In genomic region chr11:109869536-109869935, GRCh38 we compare ENCODE assay signal across 16 cellular contexts.
DNase-seq lines count a peak whose midpoint lies in the region.
"Had no signal": no experiment of that assay in that cellular context is flagged by ENCODE, and none has a peak within 500 bp of the region (broad histone marks: within the 10 kb centered on the region; RNA-seq: fewer than 3 reads in every experiment).

No MANE protein-coding gene starts in this region.

- no peak overlapping the region for H4K8ac ChIP-seq in trophoblast cell (ENCODE audit: low read depth, low read length)

- H3K9ac ChIP-seq in trophoblast cell (ENCODE audit: low read length), result no peak overlapping the region

- H4K12ac ChIP-seq in trophoblast cell (ENCODE audit: low read depth, low read length), result no peak overlapping the region

- H3K18ac ChIP-seq in trophoblast cell (ENCODE audit: low read length), result no peak overlapping the region

- WGBS in trophoblast cell (ENCODE audit: extremely low coverage, insufficient coverage, insufficient read length), result no CpG with 5 or more reads among the region's 2 CpGs

- peaks cover 10 to 16% of the 10 kb centered on the region in 2 experiments for H3K4me1 ChIP-seq in trophoblast cell (ENCODE audit: control insufficient read depth in 1 of 2, insufficient read depth in 2 of 2, low read length in 2 of 2)
- H3K4me1 ChIP-seq: HAP-1 had no signal

- H3K4me3 ChIP-seq in trophoblast cell (ENCODE audit: low read depth, low read length), result no peak overlapping the region
- H3K4me3 ChIP-seq: HAP-1 had no signal

- H3K4me2 ChIP-seq in trophoblast cell (ENCODE audit: low read length), result no peak overlapping the region

- peaks cover 33% of the 10 kb centered on the region for H3K79me1 ChIP-seq in trophoblast cell (ENCODE audit: low read length)

- H2BK12ac ChIP-seq in trophoblast cell (ENCODE audit: low read length), result no peak overlapping the region

- H2BK5ac ChIP-seq in trophoblast cell (ENCODE audit: low read depth, low read length, poor library complexity), result no peak overlapping the region

- H2AFZ ChIP-seq in trophoblast cell (ENCODE audit: insufficient read depth, low read length, poor library complexity), result no peak overlapping the region

- H3K14ac ChIP-seq in trophoblast cell (ENCODE audit: low read length), result no peak overlapping the region

- no peak overlapping the region for H3K23ac ChIP-seq in trophoblast cell (ENCODE audit: low read length)

- no peak overlapping the region for H2AK5ac ChIP-seq in trophoblast cell (ENCODE audit: low read length)

- H3K9me3 ChIP-seq in trophoblast cell (ENCODE audit: insufficient read depth, low read depth, low read length), result peaks cover 1% of the 10 kb centered on the region
- H3K9me3 ChIP-seq: HAP-1 had no signal

- H4K91ac ChIP-seq in trophoblast cell (ENCODE audit: low read depth, low read length), result peak overlapping the region; percentile 48

- peaks cover 2% of the 10 kb centered on the region for H3K79me2 ChIP-seq in trophoblast cell (ENCODE audit: control insufficient read depth, insufficient read depth, low read length, poor library complexity)

- peak overlapping the region; percentile 55 for H2BK120ac ChIP-seq in trophoblast cell (ENCODE audit: insufficient read depth, low read length, poor library complexity)

- no peak overlapping the region for H3K4ac ChIP-seq in trophoblast cell (ENCODE audit: low read depth, low read length)

- H3K36me3 ChIP-seq in trophoblast cell (ENCODE audit: control insufficient read depth in 1 of 2, insufficient read depth in 2 of 2, low read length in 2 of 2), result no peaks in the 10 kb centered on the region
- H3K36me3 ChIP-seq: HAP-1 had no signal

- peak; percentile 3 for DNase-seq in SK-N-DZ (ENCODE audit: low spot score)
- DNase-seq in foreskin melanocyte, result peak; percentile 82
- DNase-seq in trophoblast cell, result no peak
- DNase-seq in NCI-H1105 (lab: John Stamatoyannopoulos, UW), result no peak
- no peak for DNase-seq in globus pallidus (ENCODE audit: low spot score)
- no peak for DNase-seq in HK-2 (ENCODE audit: unreplicated experiment)
- DNase-seq: C1 segment of cervical spinal cord; Calu3; CD4-positive, alpha-beta memory T cell; COR-L47; DMS53; DMS79 treated with DMSO at 0.1 percent for 48 hours; GF-D8; GOT3; HFFc6 had no signal

- peak overlapping the region; percentile 79 for H3K27ac ChIP-seq in trophoblast cell (ENCODE audit: low read depth, low read length)

- H3K27me3 ChIP-seq in trophoblast cell (ENCODE audit: insufficient read depth, low read length), result no peaks in the 10 kb centered on the region

Comparison
In these comparisons a context has a peak if more than half of its experiments do, and no peak if none do; other contexts are left out.
1. DNase-seq: peak in SK-N-DZ (single experiment) and foreskin melanocyte (single experiment); none in trophoblast cell (0 of 2), NCI-H1105 (single experiment), globus pallidus (single experiment) and HK-2 (single experiment).